Comparison of ENCODE assay signal across 1 cellular context in genomic region chr17:59634632-59635561, GRCh38.
TF ChIP-seq lines count a peak whose summit lies in the region.

No MANE protein-coding gene starts in this region.

TF ChIP-seq in GM23338, 12 proteins besides CTCF, POLR2A, EP300 and RAD21 (continued from another document):
- TF ChIP-seq ZNF462 (CRISPR knock-in tag; IDR thresholded peaks at IDR 0.05) (no peak), POLR2AphosphoS5 (IDR thresholded peaks at IDR 0.05; ENCODE audit: low read depth) (no peak), JUNB (IDR thresholded peaks at IDR 0.05; ENCODE audit: unreplicated experiment) (no peak), ZNF331 (CRISPR knock-in tag; IDR thresholded peaks at IDR 0.05; ENCODE audit: low read depth) (no peak), CREB1 (CRISPR knock-in tag; IDR thresholded peaks at IDR 0.05; ENCODE audit: low read depth) (no peak), STAT1 (IDR thresholded peaks at IDR 0.05; ENCODE audit: unreplicated experiment) (no peak), EZH2 (IDR thresholded peaks at IDR 0.05; ENCODE audit: low read depth, unreplicated experiment) (no peak), EZH2phosphoT487 (IDR thresholded peaks at IDR 0.05; ENCODE audit: unreplicated experiment) (no peak), ETS1 (IDR thresholded peaks at IDR 0.05) (no peak)
